Comparison of ENCODE assay signal across 14 cellular contexts in genomic region chr12:2581293-2582045, GRCh38.
A peak's percentile ranks its signal among the peaks of the same experiment; 100 is the strongest.
DNase-seq lines count a peak whose midpoint lies in the region; ATAC-seq, FAIRE-seq and TF ChIP-seq lines count a peak whose summit lies in the region.
"Had no signal": no experiment of that assay in that cellular context is flagged by ENCODE, and none has a peak within 500 bp of the region (broad histone marks: within the 10 kb centered on the region; RNA-seq: fewer than 3 reads in every experiment).

No MANE protein-coding gene starts in this region.

- peak overlapping the region; percentile 78 for H3K27ac Mint-ChIP-seq in neural progenitor cell
- H3K27ac Mint-ChIP-seq: CD4-positive, alpha-beta memory T cell had no signal

- peaks cover 8% of the 10 kb centered on the region for H3K27me3 Mint-ChIP-seq in neural progenitor cell (ENCODE audit: insufficient read depth, low read depth)

- H3K4me2 ChIP-seq in neural progenitor cell: no peak overlapping the region
- H3K4me2 ChIP-seq: A549 had no signal

- no peaks in the 10 kb centered on the region for H3K79me2 ChIP-seq in neural progenitor cell (ENCODE audit: low read depth)

- H4K20me1 ChIP-seq in neural progenitor cell (ENCODE audit: low read depth): no peaks in the 10 kb centered on the region

- no peaks in the 10 kb centered on the region for H3F3A ChIP-seq in neural progenitor cell (ENCODE audit: low read depth)

- H2AFZ ChIP-seq in neural progenitor cell (replicated peaks): no peak overlapping the region
- H2AFZ ChIP-seq: GM23248 had no signal

- CTCF ChIA-PET in HEK293 (lab: Yijun Ruan, JAX): interaction anchor here (0.5 to 4.0 kb wide), 6 partner anchors 155 to 524 kb away, joined by 3 to 20 read pairs (median 4); no protein-coding TSS in a partner anchor

- H3K27ac ChIP-seq in HEK293 (ENCODE audit: extremely low read depth, low read depth, low read length): no peak overlapping the region
- H3K27ac ChIP-seq in RWPE2 (ENCODE audit: poor library complexity, severe bottlenecking): no peak overlapping the region
- H3K27ac ChIP-seq in neural progenitor cell: no peak overlapping the region
- H3K27ac ChIP-seq: A549, C4-2B, GM23248 had no signal

- no peak overlapping the region for H3K9ac ChIP-seq in neural progenitor cell
- H3K9ac ChIP-seq: GM23248 had no signal

- POLR2A ChIA-PET in HEK293 (lab: Yijun Ruan, JAX): no interaction called here

- no peak for ATAC-seq in RWPE2 (ENCODE audit: low read depth)
- no peak for ATAC-seq in GM19455 (IDR thresholded peaks at IDR 0.05; ENCODE audit: unreplicated experiment)
- ATAC-seq: A549 had no signal

- TF ChIP-seq CTCF in HEK293 (tag by site-specific recombination; IDR thresholded peaks at IDR 0.05) (no peak), RWPE2 (IDR thresholded peaks at IDR 0.05; ENCODE audit: poor library complexity, severe bottlenecking) (no peak), neural progenitor cell (IDR thresholded peaks at IDR 0.05) (no peak)

- H3K27me3 ChIP-seq in RWPE2 (ENCODE audit: insufficient read depth, poor library complexity, severe bottlenecking) (peaks cover 56% of the 10 kb centered on the region), neural progenitor cell (peaks cover 54% of the 10 kb centered on the region)

- peaks cover 4% of the 10 kb centered on the region for H3K4me1 Mint-ChIP-seq in neural progenitor cell

- H3K4me3 ChIP-seq in HEK293 (ENCODE audit: low read depth, low read length) (no peak overlapping the region), RWPE2 (ENCODE audit: severe bottlenecking) (no peak overlapping the region), neural progenitor cell (no peak overlapping the region)
- H3K4me3 ChIP-seq: A549, GM12878, GM23248 had no signal

- FAIRE-seq in urothelium cell line (lab: Jason Lieb, UNC): peak; percentile 66
- FAIRE-seq: A549, GM12878, H54 had no signal

- no peaks in the 10 kb centered on the region for H3K36me3 Mint-ChIP-seq in neural progenitor cell
- H3K36me3 Mint-ChIP-seq: CD4-positive, alpha-beta memory T cell had no signal

- H3K36me3 ChIP-seq in HEK293 (ENCODE audit: control insufficient read depth in 2 of 2, insufficient read depth in 1 of 2, low read length in 2 of 2): no peaks in the 10 kb centered on the region
- H3K36me3 ChIP-seq in RWPE2 (ENCODE audit: low read depth): no peaks in the 10 kb centered on the region
- no peaks in the 10 kb centered on the region for H3K36me3 ChIP-seq in neural progenitor cell
- H3K36me3 ChIP-seq: BE2C had no signal

- no peaks in the 10 kb centered on the region for H3K9me3 ChIP-seq in HEK293 (ENCODE audit: control insufficient read depth, insufficient read depth, low read depth, low read length)
- H3K9me3 ChIP-seq in RWPE2 (ENCODE audit: severe bottlenecking): no peaks in the 10 kb centered on the region
- no peaks in the 10 kb centered on the region for H3K9me3 ChIP-seq in neural progenitor cell (ENCODE audit: low read depth)
- H3K9me3 ChIP-seq: A549, BE2C had no signal

- no peak overlapping the region for H3K4me3 Mint-ChIP-seq in neural progenitor cell
- H3K4me3 Mint-ChIP-seq: CD4-positive, alpha-beta memory T cell had no signal

- DNase-seq in RWPE2 (ENCODE audit: low spot score) (peak; percentile 35), neural progenitor cell (ENCODE audit: low spot score) (no peak), urothelium cell line (ENCODE audit: low spot score) (no peak), NCI-H2029 (lab: John Stamatoyannopoulos, UW) (no peak)
- DNase-seq: BE2C; CD4-positive, alpha-beta memory T cell; DMS79 had no signal

- H3K4me1 ChIP-seq in HEK293 (ENCODE audit: control insufficient read depth, insufficient read depth, low read length) (no peaks in the 10 kb centered on the region), RWPE2 (ENCODE audit: insufficient read depth, poor library complexity, severe bottlenecking) (no peaks in the 10 kb centered on the region), neural progenitor cell (no peaks in the 10 kb centered on the region)
- H3K4me1 ChIP-seq: BE2C had no signal

- H3K9me3 Mint-ChIP-seq in neural progenitor cell: no peaks in the 10 kb centered on the region
- H3K9me3 Mint-ChIP-seq: CD4-positive, alpha-beta memory T cell had no signal

TF ChIP-seq in HEK293, 187 proteins besides CTCF, POLR2A, EP300 and RAD21:
- TF ChIP-seq ZNF513 (tag by site-specific recombination; IDR thresholded peaks at IDR 0.05): peak; percentile 39; the same call in 1 of the 2 replicates
- TF ChIP-seq ZNF785 (tag by site-specific recombination; IDR thresholded peaks at IDR 0.05): no peak
- no peak for TF ChIP-seq ZNF335 (tag by site-specific recombination; conservative IDR thresholded peaks at IDR 0.05)
